ENCODE assay signal across 15 cellular contexts in the genomic region with DNA sequence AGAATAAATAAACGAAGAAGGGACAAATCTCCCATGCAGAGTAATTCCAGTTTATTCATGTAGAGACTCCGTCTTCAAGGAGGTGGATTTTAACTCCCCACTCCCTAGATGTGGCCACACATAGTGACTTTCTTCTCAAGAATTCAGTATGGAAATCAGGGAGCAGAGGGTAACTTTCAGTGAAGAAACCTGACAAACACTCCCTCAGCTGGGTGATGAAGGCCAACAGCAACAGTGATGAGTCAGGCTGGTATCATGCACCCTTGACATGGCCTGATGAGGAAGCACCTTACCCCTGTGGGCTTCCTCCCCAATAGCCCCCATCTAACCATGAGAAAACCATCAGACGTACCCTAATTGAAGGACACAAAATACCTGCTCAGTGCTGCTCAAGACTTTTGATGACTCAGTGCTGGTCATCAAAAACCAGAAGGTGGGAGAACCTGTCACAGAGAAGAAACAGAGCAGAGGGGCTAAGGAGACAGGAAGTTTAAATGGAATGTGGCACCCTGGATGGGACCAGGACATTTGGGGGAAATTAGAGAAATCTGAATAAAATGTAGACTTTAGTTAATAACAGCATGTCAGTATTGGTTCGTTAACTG. TPM values are rescaled to one million over a fixed set of nuclear protein-coding genes. Genes with fewer than 3 reads are reported as not detected.
DNase-seq lines count a peak whose midpoint lies in the region; ATAC-seq and TF ChIP-seq lines count a peak whose summit lies in the region.
"Had no signal": no experiment of that assay in that cellular context is flagged by ENCODE, and none has a peak within 500 bp of the region (broad histone marks: within the 10 kb centered on the region; RNA-seq: fewer than 3 reads in every experiment).

No MANE protein-coding gene starts in this region.

- DNase-seq in AG09309 (ENCODE audit: low read depth) (peak; percentile 18), HT1080 (ENCODE audit: low read depth) (peak; percentile 30), astrocyte of the cerebellum (ENCODE audit: low read depth) (peak; percentile 33), glutamatergic neuron (no peak), hippocampal formation (lab: John Stamatoyannopoulos, UW) (no peak), Right ventricle myocardium inferior (ENCODE audit: missing footprints) (no peak)
- DNase-seq in stimulated activated CD4-positive, alpha-beta T cell treated with anti-CD3 and anti-CD28 coated beads, Interleukin-4, amount 100 ng/mL, for 4 hours: no peak
- DNase-seq: activated CD4-positive, alpha-beta T cell treated with anti-CD3 and anti-CD28 coated beads, Interleukin-2, amount 50 U/mL, for 1 hour; central memory CD4-positive, alpha-beta T cell; immature natural killer cell; stimulated activated CD4-positive, alpha-beta T cell treated with anti-CD3 and anti-CD28 coated beads, Interleukin-4, amount 100 ng/mL, for 24 hours; T-helper 2 cell had no signal

- no peak overlapping the region for H3K4me3 ChIP-seq in AG09309 (ENCODE audit: control insufficient read depth, low read depth, low read length)
- no peak overlapping the region for H3K4me3 ChIP-seq in astrocyte of the cerebellum (ENCODE audit: low read depth, low read length)
- H3K4me3 ChIP-seq: BLaER1 treated with 17β-estradiol and CSF1 and Interleukin-3, amounts not matched to agents 10 nM and 100 nM had no signal

- intact Hi-C loops in Right ventricle myocardium inferior (cut with DNase I): no loop called here

- no peak overlapping the region for H3K4me3 Mint-ChIP-seq in glutamatergic neuron (ENCODE audit: unreplicated experiment)
- H3K4me3 Mint-ChIP-seq: immature natural killer cell; stimulated activated naive CD8-positive, alpha-beta T cell treated with anti-CD3 and anti-CD28 coated beads, Interleukin-15, Interleukin-2, amounts not matched to agents 100 ng/mL and 50 ng/mL, for 24 hours had no signal

- peaks cover 7% of the 10 kb centered on the region for H3K9me3 Mint-ChIP-seq in glutamatergic neuron (ENCODE audit: unreplicated experiment)
- H3K9me3 Mint-ChIP-seq: immature natural killer cell; stimulated activated naive CD8-positive, alpha-beta T cell treated with anti-CD3 and anti-CD28 coated beads, Interleukin-15, Interleukin-2, amounts not matched to agents 100 ng/mL and 50 ng/mL, for 24 hours had no signal

- H3K4me1 Mint-ChIP-seq in glutamatergic neuron (ENCODE audit: low read depth, unreplicated experiment): peaks cover 11% of the 10 kb centered on the region
- H3K4me1 Mint-ChIP-seq: immature natural killer cell had no signal

- ATAC-seq in Right ventricle myocardium inferior (no peak), HG02759 (IDR thresholded peaks at IDR 0.05; ENCODE audit: unreplicated experiment) (no peak)

- in situ Hi-C loops in astrocyte of the cerebellum (cut with HindIII; ENCODE audit: low sequenced_read_pairs): no loop called here

- TF ChIP-seq CTCF in AG09309 (IDR thresholded peaks at IDR 0.05; ENCODE audit: control insufficient read depth, insufficient read depth, low read depth, low read length, missing control alignments) (no peak), astrocyte of the cerebellum (IDR thresholded peaks at IDR 0.05; ENCODE audit: low read depth, low read length, missing control alignments) (no peak), glutamatergic neuron (IDR thresholded peaks at IDR 0.05; ENCODE audit: partially characterized antibody, unreplicated experiment) (no peak)

- peaks cover 2% of the 10 kb centered on the region for H3K27me3 Mint-ChIP-seq in glutamatergic neuron (ENCODE audit: unreplicated experiment)
- H3K27me3 Mint-ChIP-seq: stimulated activated naive CD8-positive, alpha-beta T cell treated with anti-CD3 and anti-CD28 coated beads, Interleukin-15, Interleukin-2, amounts not matched to agents 100 ng/mL and 50 ng/mL, for 24 hours had no signal

- H3K27ac Mint-ChIP-seq in glutamatergic neuron (ENCODE audit: unreplicated experiment): peak overlapping the region; percentile 43
- H3K27ac Mint-ChIP-seq: stimulated activated naive CD8-positive, alpha-beta T cell treated with anti-CD3 and anti-CD28 coated beads, Interleukin-15, Interleukin-2, amounts not matched to agents 100 ng/mL and 50 ng/mL, for 24 hours had no signal

- no peaks in the 10 kb centered on the region for H3K36me3 Mint-ChIP-seq in glutamatergic neuron (ENCODE audit: unreplicated experiment)

RNA-seq across cellular contexts. Expression of a gene that starts 50.6 kb away (rescaled TPM):
- total RNA-seq in HT1080 (2014; rRNA removed; shearing (Covaris generic)): under 0.01 TPM in 1 of 2 replicates, not detected in the other
- 0.15 and 0.25 TPM in 2 replicates for polyA plus RNA-seq in HT1080 (2015; cell fraction: cytosol; rRNA removed)
- polyA plus RNA-seq in HT1080 (2015; cell fraction: nucleus; rRNA removed): 2.2 and 2.9 TPM in 2 replicates
- total RNA-seq in glutamatergic neuron (ENCODE audit: unreplicated experiment) (29.8 TPM), Right ventricle myocardium inferior (0.43 TPM)

Comparison
In these comparisons a context has a peak if more than half of its experiments do, and no peak if none do; other contexts are left out.
1. DNase-seq: peak in AG09309 (single experiment), HT1080 (single experiment) and astrocyte of the cerebellum (single experiment); none in glutamatergic neuron (single experiment), hippocampal formation (0 of 2), stimulated activated CD4-positive, alpha-beta T cell treated with anti-CD3 and anti-CD28 coated beads, Interleukin-4, amount 100 ng/mL, for 4 hours (0 of 2) and Right ventricle myocardium inferior (single experiment).
2. RNA of a gene that starts 50.6 kb away (total RNA-seq): 29.8 TPM in glutamatergic neuron (single experiment); 0.43 TPM in Right ventricle myocardium inferior (single experiment) and under 0.01 TPM in HT1080; every median in the first group is over 10 times any median in the second.